Comparison of ENCODE assay signal across 9 cellular contexts in the genomic region with DNA sequence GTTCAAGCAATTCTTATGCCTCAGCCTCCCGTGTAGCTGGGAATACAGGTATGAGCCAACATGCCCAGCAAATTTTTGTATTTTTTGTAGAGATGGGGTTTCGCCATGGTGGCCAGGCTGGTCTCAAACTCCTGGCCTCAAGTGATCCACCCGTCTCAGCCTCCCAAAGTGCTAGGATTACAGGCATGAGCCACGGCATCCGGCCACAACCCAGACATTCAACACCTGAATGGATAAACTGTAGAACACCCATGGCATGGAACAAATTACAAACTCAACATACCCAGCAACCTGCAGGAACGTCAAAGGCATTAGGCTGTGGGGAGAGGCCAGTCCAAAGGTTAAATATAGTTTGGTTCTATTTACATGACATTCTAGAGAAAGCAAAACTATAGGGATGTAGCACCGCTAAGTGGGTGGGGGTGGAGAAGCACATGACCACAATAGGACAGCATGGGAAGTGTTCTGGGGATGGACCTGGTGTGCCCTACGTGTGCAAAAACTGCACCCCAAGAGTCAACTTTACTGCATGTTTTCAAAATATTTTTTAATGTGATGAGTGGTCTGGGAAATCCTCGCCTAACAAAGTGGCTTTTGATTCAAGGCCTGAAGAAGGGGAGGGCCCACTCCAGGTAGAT. TPM values are rescaled to one million over a fixed set of nuclear protein-coding genes. Genes with fewer than 3 reads are reported as not detected.
DNase-seq lines count a peak whose midpoint lies in the region; ATAC-seq, FAIRE-seq and TF ChIP-seq lines count a peak whose summit lies in the region.
"Had no signal": no experiment of that assay in that cellular context is flagged by ENCODE, and none has a peak within 500 bp of the region (broad histone marks: within the 10 kb centered on the region; RNA-seq: fewer than 3 reads in every experiment).

No MANE protein-coding gene starts in this region.

- no peak overlapping the region for H3K18ac ChIP-seq in mesendoderm (ENCODE audit: low read length)

- intact Hi-C loops in left ventricle myocardium superior (cut with micrococcal nuclease), result no loop called here

- no peak for ATAC-seq in left ventricle myocardium superior

- no peaks in the 10 kb centered on the region for H3K9me3 ChIP-seq in small intestine (ENCODE audit: control insufficient read depth, low read depth)
- H3K9me3 ChIP-seq: upper lobe of left lung had no signal

- 0 out of 2 replicates have a peak, but pooled peaks have one; percentile 14 for TF ChIP-seq POLR2A in GM12892 (IDR thresholded peaks at IDR 0.05; ENCODE audit: low read depth, low read length)

- H2BK120ac ChIP-seq in mesendoderm (ENCODE audit: low read depth, low read length), result no peak overlapping the region

- no peak overlapping the region for H3K4ac ChIP-seq in mesendoderm (ENCODE audit: low read depth, low read length)

- no peak for TF ChIP-seq CTCF in VCaP (conservative IDR thresholded peaks at IDR 0.05)

- H3K27me3 ChIP-seq in small intestine (ENCODE audit: control insufficient read depth in 2 of 2, insufficient read depth in 2 of 2, low read length in 2 of 2) (no peaks in the 10 kb centered on the region), mesendoderm (ENCODE audit: insufficient read depth, low read length, poor library complexity) (no peaks in the 10 kb centered on the region)
- H3K27me3 ChIP-seq: upper lobe of left lung had no signal

- H2AK5ac ChIP-seq in mesendoderm (ENCODE audit: low read length), result no peak overlapping the region

- 36 to 59% (median 50%) methylated on average over 9 of the region's 9 CpGs for WGBS in small intestine, 3 donors
- no CpG with 5 or more reads among the region's 9 CpGs for WGBS in mesendoderm (ENCODE audit: extremely low coverage, insufficient coverage, low lambda C conversion rate)

- no peak overlapping the region for H4K5ac ChIP-seq in mesendoderm (ENCODE audit: low read length)

- no peak overlapping the region for H3K9ac ChIP-seq in mesendoderm (ENCODE audit: low read length)

- H4K8ac ChIP-seq in mesendoderm (ENCODE audit: low read depth, low read length), result no peak overlapping the region

- H3K27ac ChIP-seq in VCaP (peak overlapping the region; percentile 74; the same call in 1 of the 2 replicates), small intestine (ENCODE audit: low read depth in 1 of 2, low read length in 1 of 2) (peak overlapping the region in 1 of 2 donors; percentile 22), mesendoderm (ENCODE audit: low read depth, low read length) (no peak overlapping the region)

- no peak overlapping the region for H2BK15ac ChIP-seq in mesendoderm (replicated peaks; ENCODE audit: low read depth)

- no peak overlapping the region for H3K23ac ChIP-seq in mesendoderm (ENCODE audit: low read length)

- peaks cover 5 to 11% of the 10 kb centered on the region in 2 donors for H3K36me3 ChIP-seq in small intestine (ENCODE audit: control insufficient read depth in 2 of 2, insufficient read depth in 2 of 2, low read length in 2 of 2)
- H3K36me3 ChIP-seq in mesendoderm (ENCODE audit: control insufficient read depth, insufficient read depth, low read length), result no peaks in the 10 kb centered on the region

- H3K4me1 ChIP-seq in small intestine (ENCODE audit: control insufficient read depth in 2 of 2, insufficient read depth in 1 of 2, low read depth in 1 of 2, low read length in 1 of 2), result peaks cover 0 to 9% of the 10 kb centered on the region in 2 donors
- no peaks in the 10 kb centered on the region for H3K4me1 ChIP-seq in mesendoderm (ENCODE audit: control insufficient read depth, low read depth, low read length)

- no peaks in the 10 kb centered on the region for H3K79me1 ChIP-seq in mesendoderm (ENCODE audit: low read length)

- no peak overlapping the region for H3K56ac ChIP-seq in mesendoderm (ENCODE audit: low read length)

- H2BK5ac ChIP-seq in mesendoderm (ENCODE audit: low read length), result no peak overlapping the region

- H3K4me3 ChIP-seq in small intestine (ENCODE audit: low read depth in 1 of 2, low read length in 2 of 2) (no peak overlapping the region), mesendoderm (ENCODE audit: low read length) (no peak overlapping the region)
- H3K4me3 ChIP-seq: upper lobe of left lung had no signal

- FAIRE-seq in GM12892 (lab: Jason Lieb, UNC) (no peak), small intestine (lab: Jason Lieb, UNC) (no peak), GM19239 (lab: Jason Lieb, UNC) (no peak)

- DNase-seq in GM12892 (ENCODE audit: insufficient read length) (no peak), left ventricle myocardium superior (peak; percentile 7), small intestine (peak; percentile 66), nucleus accumbens (lab: John Stamatoyannopoulos, UW) (no peak), GM19239 (ENCODE audit: insufficient read length, low spot score) (no peak), mesendoderm (no peak)
- DNase-seq: stimulated activated CD4-positive, alpha-beta T cell treated with anti-CD3 and anti-CD28 coated beads, Interleukin-2, amount 100 ng/mL, for 48 hours had no signal

- no peak overlapping the region for H3K4me2 ChIP-seq in mesendoderm (ENCODE audit: low read length)

- H3K79me2 ChIP-seq in mesendoderm (ENCODE audit: control insufficient read depth, insufficient read depth, low read length), result no peaks in the 10 kb centered on the region

RNA-seq across cellular contexts. Expression of a gene that starts 6.5 kb away (rescaled TPM):
- not detected for polyA plus RNA-seq in GM12892 (2012; ENCODE audit: missing spikeins)
- total RNA-seq in left ventricle myocardium superior, result 967 TPM
- polyA plus RNA-seq in small intestine, result 1 to 10 TPM in 2 of 3 donors, under 1 TPM in 1; 1.00 to 5.7 (median 2.2) TPM
- 1.1 TPM for polyA plus RNA-seq in mesendoderm (2013, experiment 1 of 2)
- polyA plus RNA-seq in mesendoderm (2013, experiment 2 of 2), result 0.95 TPM

RNA-seq across cellular contexts. Expression of a gene that starts 10.5 kb away (rescaled TPM):
- 14.6 TPM for polyA plus RNA-seq in GM12892 (2012; ENCODE audit: missing spikeins)
- total RNA-seq in left ventricle myocardium superior, result 17.6 TPM
- 10 to 100 TPM; 13.8 to 21.9 (median 15.2) TPM for polyA plus RNA-seq in small intestine
- polyA plus RNA-seq in mesendoderm (2013, experiment 1 of 2), result 5.5 TPM
- 5.6 TPM for polyA plus RNA-seq in mesendoderm (2013, experiment 2 of 2)

RNA-seq across cellular contexts. Expression of a gene that starts 27.3 kb away (rescaled TPM):
- 75.1 TPM for polyA plus RNA-seq in GM12892 (2012; ENCODE audit: missing spikeins)
- 31.2 TPM for total RNA-seq in left ventricle myocardium superior
- polyA plus RNA-seq in small intestine, result 10 to 100 TPM; 66.4 to 97.5 (median 69.4) TPM
- 28.8 TPM for polyA plus RNA-seq in mesendoderm (2013, experiment 1 of 2)
- 29.1 TPM for polyA plus RNA-seq in mesendoderm (2013, experiment 2 of 2)

RNA-seq across cellular contexts. Expression of a gene that starts 32.3 kb away (rescaled TPM):
- polyA plus RNA-seq in GM12892 (2012; ENCODE audit: missing spikeins), result 0.11 TPM
- total RNA-seq in left ventricle myocardium superior, result 18.4 TPM
- polyA plus RNA-seq in small intestine, result 10 to 100 TPM in 1 of 3 donors, 1 to 10 TPM in 2; 1.3 to 34.8 (median 3.0) TPM
- polyA plus RNA-seq in mesendoderm (2013, experiment 1 of 2), result 19.7 TPM
- polyA plus RNA-seq in mesendoderm (2013, experiment 2 of 2), result 20.4 TPM

RNA-seq across cellular contexts. Expression of a gene that starts 51.5 kb away (rescaled TPM):
- 112 TPM for polyA plus RNA-seq in GM12892 (2012; ENCODE audit: missing spikeins)
- total RNA-seq in left ventricle myocardium superior, result 92.9 TPM
- 10 to 100 TPM; 13.6 to 82.4 (median 27.3) TPM for polyA plus RNA-seq in small intestine
- polyA plus RNA-seq in mesendoderm (2013, experiment 1 of 2), result 123 TPM
- polyA plus RNA-seq in mesendoderm (2013, experiment 2 of 2), result 124 TPM

Comparison
In these comparisons a context has a peak if more than half of its experiments do, and no peak if none do; other contexts are left out.
1. DNase-seq: peak in left ventricle myocardium superior (single experiment) and small intestine (single experiment); none in GM12892 (single experiment), nucleus accumbens (0 of 56), GM19239 (single experiment) and mesendoderm (single experiment).